18 cellular contexts compared by ENCODE assay signal in the genomic region with DNA sequence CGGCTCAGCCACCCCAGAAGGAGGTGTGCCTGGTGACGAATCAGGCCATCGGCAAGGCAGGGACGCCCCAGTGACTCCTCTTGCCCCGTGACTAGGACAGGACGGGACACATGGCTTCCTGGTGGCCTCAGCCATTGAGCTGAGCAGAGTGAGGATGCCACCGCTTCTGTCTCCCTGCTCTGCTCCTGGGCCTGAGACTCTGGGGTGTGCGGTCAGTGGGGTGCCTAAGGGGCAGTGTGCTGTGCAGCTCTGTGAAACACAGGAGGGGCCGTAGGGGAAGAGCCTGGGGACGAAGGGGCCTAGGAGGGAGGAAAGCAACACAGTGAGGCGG. TPM values are rescaled to one million over a fixed set of nuclear protein-coding genes. Genes with fewer than 3 reads are reported as not detected.
A peak's percentile ranks its signal among the peaks of the same experiment; 100 is the strongest.
DNase-seq lines count a peak whose midpoint lies in the region; ATAC-seq, FAIRE-seq and TF ChIP-seq lines count a peak whose summit lies in the region.
"Had no signal": no experiment of that assay in that cellular context is flagged by ENCODE, and none has a peak within 500 bp of the region (broad histone marks: within the 10 kb centered on the region; RNA-seq: fewer than 3 reads in every experiment).

No MANE protein-coding gene starts in this region.

- H3K4me1 ChIP-seq in BLaER1 treated with 17β-estradiol and CSF1 and Interleukin-3, amounts not matched to agents 10 nM and 100 nM = peaks cover 14 to 39% (median 32%) of the 10 kb centered on the region in 10 experiments; a peak in 19 of 20 replicates
- no peaks in the 10 kb centered on the region for H3K4me1 ChIP-seq in astrocyte (ENCODE audit: insufficient read depth, low read length)
- no peaks in the 10 kb centered on the region for H3K4me1 ChIP-seq in osteoblast (ENCODE audit: insufficient read depth, low read length)
- peaks cover 9% of the 10 kb centered on the region for H3K4me1 ChIP-seq in stomach smooth muscle (ENCODE audit: control insufficient read depth, insufficient read depth, low read length)
- H3K4me1 ChIP-seq: SJCRH30 had no signal

- peaks cover 37 to 92% (median 78%) of the 10 kb centered on the region in 11 experiments for H3K27me3 ChIP-seq in BLaER1 treated with 17β-estradiol and CSF1 and Interleukin-3, amounts not matched to agents 10 nM and 100 nM
- H3K27me3 ChIP-seq in astrocyte (ENCODE audit: insufficient read depth, low read length) = no peaks in the 10 kb centered on the region
- peaks cover 44% of the 10 kb centered on the region for H3K27me3 ChIP-seq in osteoblast (ENCODE audit: insufficient read depth, low read length)
- H3K27me3 ChIP-seq in stomach smooth muscle (ENCODE audit: control insufficient read depth in 1 of 2, insufficient read depth in 2 of 2, low read length in 2 of 2) = no peaks in the 10 kb centered on the region
- no peaks in the 10 kb centered on the region for H3K27me3 ChIP-seq in CD4-positive, alpha-beta T cell (ENCODE audit: control insufficient read depth, insufficient read depth, low read length)
- H3K27me3 ChIP-seq: SJCRH30 had no signal

- peaks cover 5% of the 10 kb centered on the region for H3K27me3 Mint-ChIP-seq in astrocyte (ENCODE audit: low read depth, unreplicated experiment)
- H3K27me3 Mint-ChIP-seq in CD4-positive, alpha-beta T cell = no peaks in the 10 kb centered on the region

- peak overlapping the region; percentile 8 to 92 (median 81); a peak in 21 of 22 replicates for H3K4me2 ChIP-seq in BLaER1 treated with 17β-estradiol and CSF1 and Interleukin-3, amounts not matched to agents 10 nM and 100 nM
- H3K4me2 ChIP-seq in astrocyte (ENCODE audit: low read length) (no peak overlapping the region), osteoblast (ENCODE audit: insufficient read depth, low read length) (no peak overlapping the region)

- H3K27ac ChIP-seq in BLaER1 treated with 17β-estradiol and CSF1 and Interleukin-3, amounts not matched to agents 10 nM and 100 nM = peak overlapping the region in 4 of 11 experiments; percentile 10 to 42 (median 20); a peak in 6 of 22 replicates
- H3K27ac ChIP-seq in astrocyte (ENCODE audit: low read depth, low read length) (no peak overlapping the region), osteoblast (ENCODE audit: low read depth, low read length) (no peak overlapping the region), stomach smooth muscle (ENCODE audit: low read length) (peak overlapping the region; percentile 41)
- no peak overlapping the region for H3K27ac ChIP-seq in CD4-positive, alpha-beta T cell (ENCODE audit: low read depth, low read length)
- H3K27ac ChIP-seq: SJCRH30 had no signal

- no peak for TF ChIP-seq CTCF in astrocyte (IDR thresholded peaks at IDR 0.05; ENCODE audit: insufficient read depth, low read depth, low read length)
- TF ChIP-seq CTCF in osteoblast (IDR thresholded peaks at IDR 0.05; ENCODE audit: extremely low read depth, low read depth, low read length) = no peak
- TF ChIP-seq CTCF in CD4-positive, alpha-beta T cell (IDR thresholded peaks at IDR 0.05) = no peak

- no peaks in the 10 kb centered on the region for H3K9me3 Mint-ChIP-seq in astrocyte (ENCODE audit: unreplicated experiment)
- no peaks in the 10 kb centered on the region for H3K9me3 Mint-ChIP-seq in CD4-positive, alpha-beta T cell

- H3K4me1 Mint-ChIP-seq in astrocyte (ENCODE audit: low read depth, unreplicated experiment) = peaks cover 7% of the 10 kb centered on the region
- H3K4me1 Mint-ChIP-seq in CD4-positive, alpha-beta T cell (ENCODE audit: low read depth) = no peaks in the 10 kb centered on the region
- H3K4me1 Mint-ChIP-seq: CD4-positive, alpha-beta memory T cell had no signal

- FAIRE-seq in astrocyte (lab: Jason Lieb, UNC) = no peak

- H3K79me2 ChIP-seq in astrocyte (ENCODE audit: insufficient read depth, low read length) (no peaks in the 10 kb centered on the region), osteoblast (ENCODE audit: insufficient read depth, low read length) (no peaks in the 10 kb centered on the region)

- no peaks in the 10 kb centered on the region for H3K36me3 ChIP-seq in BLaER1 treated with 17β-estradiol and CSF1 and Interleukin-3, amounts not matched to agents 10 nM and 100 nM
- H3K36me3 ChIP-seq in astrocyte (ENCODE audit: insufficient read depth, low read length) = peaks cover 3% of the 10 kb centered on the region
- no peaks in the 10 kb centered on the region for H3K36me3 ChIP-seq in osteoblast (ENCODE audit: insufficient read depth, low read length)
- peaks cover 12 to 21% of the 10 kb centered on the region in 2 donors for H3K36me3 ChIP-seq in stomach smooth muscle (ENCODE audit: control insufficient read depth in 2 of 2, insufficient read depth in 2 of 2, low read length in 2 of 2)
- H3K36me3 ChIP-seq: SJCRH30 had no signal

- POLR2A ChIA-PET in CD4-positive, alpha-beta T cell (lab: Charles Lee) = no interaction called here

- no peak overlapping the region for H3K4me3 Mint-ChIP-seq in astrocyte (ENCODE audit: unreplicated experiment)
- no peak overlapping the region for H3K4me3 Mint-ChIP-seq in CD4-positive, alpha-beta T cell
- H3K4me3 Mint-ChIP-seq: CD4-positive, alpha-beta memory T cell had no signal

- 0 out of 20 replicates have a peak overlapping the region, but pooled peaks of 1 of the 10 experiments have one; percentile 5 for H3K4me3 ChIP-seq in BLaER1 treated with 17β-estradiol and CSF1 and Interleukin-3, amounts not matched to agents 10 nM and 100 nM
- H3K4me3 ChIP-seq in astrocyte (ENCODE audit: insufficient read depth, low read depth, low read length) (no peak overlapping the region), osteoblast (ENCODE audit: insufficient read depth, low read length) (no peak overlapping the region), stomach smooth muscle (ENCODE audit: low read length in 2 of 2) (no peak overlapping the region)
- H3K4me3 ChIP-seq: SJCRH30 had no signal

- no peaks in the 10 kb centered on the region for H3K9me3 ChIP-seq in BLaER1 treated with 17β-estradiol and CSF1 and Interleukin-3, amounts not matched to agents 10 nM and 100 nM (replicated peaks in 1 of 11)
- no peaks in the 10 kb centered on the region for H3K9me3 ChIP-seq in astrocyte (ENCODE audit: insufficient read depth, low read depth, low read length)
- no peaks in the 10 kb centered on the region for H3K9me3 ChIP-seq in osteoblast (ENCODE audit: low read depth, low read length)
- H3K9me3 ChIP-seq in stomach smooth muscle (ENCODE audit: control insufficient read depth in 2 of 2, low read length in 2 of 2) = no peaks in the 10 kb centered on the region
- no peaks in the 10 kb centered on the region for H3K9me3 ChIP-seq in CD4-positive, alpha-beta T cell (ENCODE audit: control insufficient read depth, low read length)
- H3K9me3 ChIP-seq: SJCRH30 had no signal

- intact Hi-C loops in CD4-positive, alpha-beta T cell (cut with DNase I, micrococcal nuclease) = no loop called here

- CTCF ChIA-PET in CD4-positive, alpha-beta T cell (lab: Charles Lee) = no interaction called here

- peak overlapping the region in 2 of 11 experiments; percentile 8 to 42; a peak in 2 of 22 replicates for H3K9ac ChIP-seq in BLaER1 treated with 17β-estradiol and CSF1 and Interleukin-3, amounts not matched to agents 10 nM and 100 nM
- H3K9ac ChIP-seq in astrocyte (ENCODE audit: low read length) = no peak overlapping the region
- no peak overlapping the region for H3K9ac ChIP-seq in stomach smooth muscle (ENCODE audit: low read length in 2 of 2)

- ATAC-seq in CD4-positive, alpha-beta T cell (ENCODE audit: poor library complexity) = no peak
- no peak for ATAC-seq in GM18868 (IDR thresholded peaks at IDR 0.05; ENCODE audit: unreplicated experiment)
- ATAC-seq: HCT116 had no signal

- H2AFZ ChIP-seq in astrocyte (ENCODE audit: low read depth, low read length) = no peak overlapping the region
- H2AFZ ChIP-seq in osteoblast (ENCODE audit: low read length) = no peak overlapping the region

- H3K27ac Mint-ChIP-seq in astrocyte (ENCODE audit: unreplicated experiment) = peak overlapping the region; percentile 63
- H3K27ac Mint-ChIP-seq in CD4-positive, alpha-beta T cell = no peak overlapping the region
- H3K27ac Mint-ChIP-seq: CD4-positive, alpha-beta memory T cell had no signal

- H3K36me3 Mint-ChIP-seq in astrocyte (ENCODE audit: low read depth, unreplicated experiment) = peaks cover 19% of the 10 kb centered on the region
- no peaks in the 10 kb centered on the region for H3K36me3 Mint-ChIP-seq in CD4-positive, alpha-beta T cell (ENCODE audit: low read depth)
- H3K36me3 Mint-ChIP-seq: CD4-positive, alpha-beta memory T cell had no signal

- DNase-seq in astrocyte (ENCODE audit: low read depth) (peak; percentile 42), osteoblast (ENCODE audit: insufficient read length, low spot score, missing footprints) (peak; percentile 26), DMS53 (lab: John Stamatoyannopoulos, UW) (no peak)
- DNase-seq in activated CD4-positive, alpha-beta T cell treated with anti-CD3 and anti-CD28 coated beads for 48 hours = no peak
- no peak for DNase-seq in CD4-positive, alpha-beta T cell
- DNase-seq: AML-193; Calu3; CD4-positive, alpha-beta memory T cell; DMS79; NCI-H1417; NCI-H1930; NCI-H69; RPMI8226; SJCRH30 had no signal

- H4K20me1 ChIP-seq in BLaER1 treated with 17β-estradiol and CSF1 and Interleukin-3, amounts not matched to agents 10 nM and 100 nM = peaks cover 0 to 63% (median 38%) of the 10 kb centered on the region in 11 experiments; a peak in 16 of 22 replicates
- H4K20me1 ChIP-seq in astrocyte (ENCODE audit: insufficient read depth, low read length) (peaks cover 20% of the 10 kb centered on the region), osteoblast (ENCODE audit: insufficient read depth, low read length) (no peaks in the 10 kb centered on the region)

RNA-seq across cellular contexts. Expression of a gene that starts 24.3 kb away (rescaled TPM):
- total RNA-seq in astrocyte (422 and 452 TPM in 2 replicates), osteoblast (12.3 and 29.5 TPM in 2 replicates)
- not detected for total RNA-seq in CD4-positive, alpha-beta T cell

RNA-seq across cellular contexts. Expression of a gene that starts 37.8 kb away (rescaled TPM):
- total RNA-seq in astrocyte = 944 and 1,071 TPM in 2 replicates
- 6.5 and 11.2 TPM in 2 replicates for total RNA-seq in osteoblast
- not detected for total RNA-seq in CD4-positive, alpha-beta T cell
- total RNA-seq: CD4-positive, alpha-beta memory T cell had no signal

Comparison
In these comparisons a context has a peak if more than half of its experiments do, and no peak if none do; other contexts are left out.
1. H3K4me2 ChIP-seq: peak in BLaER1 treated with 17β-estradiol and CSF1 and Interleukin-3, amounts not matched to agents 10 nM and 100 nM (11 of 11); none in astrocyte (single experiment) and osteoblast (single experiment).
2. DNase-seq: peak in astrocyte (single experiment) and osteoblast (single experiment); none in activated CD4-positive, alpha-beta T cell treated with anti-CD3 and anti-CD28 coated beads for 48 hours (single experiment), CD4-positive, alpha-beta T cell (0 of 10) and DMS53 (single experiment).
3. RNA of a gene that starts 24.3 kb away (total RNA-seq): 422 to 452 TPM in astrocyte; 12.3 to 29.5 TPM in osteoblast and not detected in CD4-positive, alpha-beta T cell; every median in the first group is over 10 times any median in the second.
4. RNA of a gene that starts 37.8 kb away (total RNA-seq): 944 to 1,071 TPM in astrocyte; 6.5 to 11.2 TPM in osteoblast and not detected in CD4-positive, alpha-beta T cell; every median in the first group is over 10 times any median in the second.